1 cellular context compared by ENCODE assay signal in the genomic region with DNA sequence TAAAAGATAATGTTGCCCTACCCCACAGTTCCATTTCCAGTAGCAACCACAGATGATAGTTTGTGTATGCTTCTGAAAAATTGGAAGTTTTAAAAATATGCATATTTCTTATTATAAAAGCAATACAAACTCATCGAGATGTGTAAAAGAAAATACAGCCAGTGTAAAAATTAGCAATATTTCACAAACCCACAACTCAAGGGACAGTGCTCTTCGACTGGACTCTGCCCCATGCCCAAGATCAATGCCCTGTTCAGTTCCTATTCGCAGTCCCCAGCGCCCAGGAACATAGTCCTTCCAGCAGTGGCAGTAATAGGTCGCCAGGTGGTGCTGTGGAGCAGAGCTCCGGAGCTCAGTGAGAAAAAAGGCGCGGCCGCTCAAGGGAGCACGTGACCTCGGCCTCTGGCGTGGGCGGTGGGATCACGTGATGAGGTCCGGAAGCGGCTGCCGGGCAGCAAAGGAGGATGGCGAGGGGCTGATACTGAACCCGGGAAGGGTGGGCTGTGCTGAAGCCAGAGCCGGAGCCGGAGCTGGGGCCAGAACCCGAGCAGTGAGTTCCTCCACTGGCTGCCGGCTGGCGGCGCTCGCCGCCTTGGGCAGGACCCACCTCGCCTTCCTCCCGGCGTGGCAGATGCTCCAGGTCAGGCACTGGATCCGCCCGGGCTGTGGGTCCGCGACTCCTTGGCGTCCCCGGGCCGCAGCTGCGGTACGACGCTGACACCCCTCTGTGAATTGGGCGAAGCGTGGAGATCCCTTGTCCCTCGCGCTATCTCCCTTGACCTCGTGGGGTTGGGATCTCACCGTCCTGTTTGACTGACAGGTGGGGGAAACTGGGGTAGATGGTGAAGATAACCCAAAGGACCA.
TF ChIP-seq lines count a peak whose summit lies in the region.

A gene (plus strand): TSS at position 430 of the 864 bp plus-strand sequence. CDS start 11,190 bp downstream, outside the sequence.

TF ChIP-seq in H1, 55 proteins besides CTCF, POLR2A, EP300 and RAD21 (continues in another document):
- no peak for TF ChIP-seq SIX5 (IDR thresholded peaks at IDR 0.05; ENCODE audit: low read depth, low read length)
- TF ChIP-seq EZH2 (IDR thresholded peaks at IDR 0.05; ENCODE audit: low read depth, low read length, severe bottlenecking), result no peak
- TF ChIP-seq, protein P1, sequence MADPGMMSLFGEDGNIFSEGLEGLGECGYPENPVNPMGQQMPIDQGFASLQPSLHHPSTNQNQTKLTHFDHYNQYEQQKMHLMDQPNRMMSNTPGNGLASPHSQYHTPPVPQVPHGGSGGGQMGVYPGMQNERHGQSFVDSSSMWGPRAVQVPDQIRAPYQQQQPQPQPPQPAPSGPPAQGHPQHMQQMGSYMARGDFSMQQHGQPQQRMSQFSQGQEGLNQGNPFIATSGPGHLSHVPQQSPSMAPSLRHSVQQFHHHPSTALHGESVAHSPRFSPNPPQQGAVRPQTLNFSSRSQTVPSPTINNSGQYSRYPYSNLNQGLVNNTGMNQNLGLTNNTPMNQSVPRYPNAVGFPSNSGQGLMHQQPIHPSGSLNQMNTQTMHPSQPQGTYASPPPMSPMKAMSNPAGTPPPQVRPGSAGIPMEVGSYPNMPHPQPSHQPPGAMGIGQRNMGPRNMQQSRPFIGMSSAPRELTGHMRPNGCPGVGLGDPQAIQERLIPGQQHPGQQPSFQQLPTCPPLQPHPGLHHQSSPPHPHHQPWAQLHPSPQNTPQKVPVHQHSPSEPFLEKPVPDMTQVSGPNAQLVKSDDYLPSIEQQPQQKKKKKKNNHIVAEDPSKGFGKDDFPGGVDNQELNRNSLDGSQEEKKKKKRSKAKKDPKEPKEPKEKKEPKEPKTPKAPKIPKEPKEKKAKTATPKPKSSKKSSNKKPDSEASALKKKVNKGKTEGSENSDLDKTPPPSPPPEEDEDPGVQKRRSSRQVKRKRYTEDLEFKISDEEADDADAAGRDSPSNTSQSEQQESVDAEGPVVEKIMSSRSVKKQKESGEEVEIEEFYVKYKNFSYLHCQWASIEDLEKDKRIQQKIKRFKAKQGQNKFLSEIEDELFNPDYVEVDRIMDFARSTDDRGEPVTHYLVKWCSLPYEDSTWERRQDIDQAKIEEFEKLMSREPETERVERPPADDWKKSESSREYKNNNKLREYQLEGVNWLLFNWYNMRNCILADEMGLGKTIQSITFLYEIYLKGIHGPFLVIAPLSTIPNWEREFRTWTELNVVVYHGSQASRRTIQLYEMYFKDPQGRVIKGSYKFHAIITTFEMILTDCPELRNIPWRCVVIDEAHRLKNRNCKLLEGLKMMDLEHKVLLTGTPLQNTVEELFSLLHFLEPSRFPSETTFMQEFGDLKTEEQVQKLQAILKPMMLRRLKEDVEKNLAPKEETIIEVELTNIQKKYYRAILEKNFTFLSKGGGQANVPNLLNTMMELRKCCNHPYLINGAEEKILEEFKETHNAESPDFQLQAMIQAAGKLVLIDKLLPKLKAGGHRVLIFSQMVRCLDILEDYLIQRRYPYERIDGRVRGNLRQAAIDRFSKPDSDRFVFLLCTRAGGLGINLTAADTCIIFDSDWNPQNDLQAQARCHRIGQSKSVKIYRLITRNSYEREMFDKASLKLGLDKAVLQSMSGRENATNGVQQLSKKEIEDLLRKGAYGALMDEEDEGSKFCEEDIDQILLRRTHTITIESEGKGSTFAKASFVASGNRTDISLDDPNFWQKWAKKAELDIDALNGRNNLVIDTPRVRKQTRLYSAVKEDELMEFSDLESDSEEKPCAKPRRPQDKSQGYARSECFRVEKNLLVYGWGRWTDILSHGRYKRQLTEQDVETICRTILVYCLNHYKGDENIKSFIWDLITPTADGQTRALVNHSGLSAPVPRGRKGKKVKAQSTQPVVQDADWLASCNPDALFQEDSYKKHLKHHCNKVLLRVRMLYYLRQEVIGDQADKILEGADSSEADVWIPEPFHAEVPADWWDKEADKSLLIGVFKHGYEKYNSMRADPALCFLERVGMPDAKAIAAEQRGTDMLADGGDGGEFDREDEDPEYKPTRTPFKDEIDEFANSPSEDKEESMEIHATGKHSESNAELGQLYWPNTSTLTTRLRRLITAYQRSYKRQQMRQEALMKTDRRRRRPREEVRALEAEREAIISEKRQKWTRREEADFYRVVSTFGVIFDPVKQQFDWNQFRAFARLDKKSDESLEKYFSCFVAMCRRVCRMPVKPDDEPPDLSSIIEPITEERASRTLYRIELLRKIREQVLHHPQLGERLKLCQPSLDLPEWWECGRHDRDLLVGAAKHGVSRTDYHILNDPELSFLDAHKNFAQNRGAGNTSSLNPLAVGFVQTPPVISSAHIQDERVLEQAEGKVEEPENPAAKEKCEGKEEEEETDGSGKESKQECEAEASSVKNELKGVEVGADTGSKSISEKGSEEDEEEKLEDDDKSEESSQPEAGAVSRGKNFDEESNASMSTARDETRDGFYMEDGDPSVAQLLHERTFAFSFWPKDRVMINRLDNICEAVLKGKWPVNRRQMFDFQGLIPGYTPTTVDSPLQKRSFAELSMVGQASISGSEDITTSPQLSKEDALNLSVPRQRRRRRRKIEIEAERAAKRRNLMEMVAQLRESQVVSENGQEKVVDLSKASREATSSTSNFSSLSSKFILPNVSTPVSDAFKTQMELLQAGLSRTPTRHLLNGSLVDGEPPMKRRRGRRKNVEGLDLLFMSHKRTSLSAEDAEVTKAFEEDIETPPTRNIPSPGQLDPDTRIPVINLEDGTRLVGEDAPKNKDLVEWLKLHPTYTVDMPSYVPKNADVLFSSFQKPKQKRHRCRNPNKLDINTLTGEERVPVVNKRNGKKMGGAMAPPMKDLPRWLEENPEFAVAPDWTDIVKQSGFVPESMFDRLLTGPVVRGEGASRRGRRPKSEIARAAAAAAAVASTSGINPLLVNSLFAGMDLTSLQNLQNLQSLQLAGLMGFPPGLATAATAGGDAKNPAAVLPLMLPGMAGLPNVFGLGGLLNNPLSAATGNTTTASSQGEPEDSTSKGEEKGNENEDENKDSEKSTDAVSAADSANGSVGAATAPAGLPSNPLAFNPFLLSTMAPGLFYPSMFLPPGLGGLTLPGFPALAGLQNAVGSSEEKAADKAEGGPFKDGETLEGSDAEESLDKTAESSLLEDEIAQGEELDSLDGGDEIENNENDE (IDR thresholded peaks at IDR 0.05; ENCODE audit: insufficient replicate concordance, low read length), result no peak
- TF ChIP-seq TEAD4 (IDR thresholded peaks at IDR 0.05; ENCODE audit: low read depth, low read length), result no peak
- no peak for TF ChIP-seq MAFK (IDR thresholded peaks at IDR 0.05; ENCODE audit: low read depth, low read length)
- TF ChIP-seq RBBP5 (IDR thresholded peaks at IDR 0.05; ENCODE audit: borderline replicate concordance, low read depth, low read length), result 0 out of 2 replicates have a peak, but pooled peaks have one; percentile 63
- TF ChIP-seq KDM4A (IDR thresholded peaks at IDR 0.05; ENCODE audit: low read depth, low read length, severe bottlenecking), result peak; percentile 99
- no peak for TF ChIP-seq RFX5 (IDR thresholded peaks at IDR 0.05; ENCODE audit: borderline replicate concordance, low read depth, low read length)
- TF ChIP-seq SAP30 (IDR thresholded peaks at IDR 0.05; ENCODE audit: insufficient read depth, insufficient replicate concordance, low read length), result no peak
- no peak for TF ChIP-seq CHD1 (IDR thresholded peaks at IDR 0.05; ENCODE audit: low read depth, low read length)
- peak; percentile 95 for TF ChIP-seq SP4 (IDR thresholded peaks at IDR 0.05; ENCODE audit: low read length)
- TF ChIP-seq HDAC2 (IDR thresholded peaks at IDR 0.05; ENCODE audit: borderline replicate concordance in 1 of 2, low read depth in 2 of 2, low read length in 2 of 2), result 0 out of 4 replicates have a peak, but pooled peaks of 1 of the 2 experiments have one; percentile 56
- peak; percentile 57; the same call in 1 of the 2 replicates for TF ChIP-seq TBP (IDR thresholded peaks at IDR 0.05; ENCODE audit: low read depth, low read length)
- TF ChIP-seq RXRA (IDR thresholded peaks at IDR 0.05; ENCODE audit: insufficient read depth, low read depth, low read length), result no peak
- TF ChIP-seq POLR2AphosphoS5 (IDR thresholded peaks at IDR 0.05; ENCODE audit: low read depth, low read length), result no peak
- no peak for TF ChIP-seq BCL11A (IDR thresholded peaks at IDR 0.05; ENCODE audit: low read depth in 2 of 2, low read length in 2 of 2)
- TF ChIP-seq TAF1 (IDR thresholded peaks at IDR 0.05; ENCODE audit: low read depth, low read length), result peak; percentile 45; the same call in 1 of the 2 replicates
- no peak for TF ChIP-seq BRCA1 (IDR thresholded peaks at IDR 0.05; ENCODE audit: low read depth, low read length)
- TF ChIP-seq SIRT6 (IDR thresholded peaks at IDR 0.05; ENCODE audit: low read length), result no peak
- no peak for TF ChIP-seq JUND (IDR thresholded peaks at IDR 0.05; ENCODE audit: low read length)
- no peak for TF ChIP-seq POU5F1 (IDR thresholded peaks at IDR 0.05; ENCODE audit: low read depth, low read length)
- peak; percentile 90 for TF ChIP-seq ASH2L (IDR thresholded peaks at IDR 0.05; ENCODE audit: low read length)
- TF ChIP-seq CHD2 (IDR thresholded peaks at IDR 0.05; ENCODE audit: low read length), result peak; percentile 50; the same call in 1 of the 2 replicates
- 0 out of 2 replicates have a peak, but pooled peaks have one; percentile 0 for TF ChIP-seq CEBPB (IDR thresholded peaks at IDR 0.05; ENCODE audit: low read depth, low read length)
- TF ChIP-seq JUN (IDR thresholded peaks at IDR 0.05; ENCODE audit: low read depth, low read length), result no peak
- TF ChIP-seq, protein P2, sequence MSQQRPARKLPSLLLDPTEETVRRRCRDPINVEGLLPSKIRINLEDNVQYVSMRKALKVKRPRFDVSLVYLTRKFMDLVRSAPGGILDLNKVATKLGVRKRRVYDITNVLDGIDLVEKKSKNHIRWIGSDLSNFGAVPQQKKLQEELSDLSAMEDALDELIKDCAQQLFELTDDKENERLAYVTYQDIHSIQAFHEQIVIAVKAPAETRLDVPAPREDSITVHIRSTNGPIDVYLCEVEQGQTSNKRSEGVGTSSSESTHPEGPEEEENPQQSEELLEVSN (IDR thresholded peaks at IDR 0.05), result peak; percentile 95
- peak; percentile 54 for TF ChIP-seq PHF8 (conservative IDR thresholded peaks at IDR 0.05; ENCODE audit: low read depth, low read length)
- TF ChIP-seq YY1 (IDR thresholded peaks at IDR 0.05; ENCODE audit: low read depth, low read length), result peak; percentile 64; the same call in 1 of the 2 replicates
- TF ChIP-seq HDAC6 (IDR thresholded peaks at IDR 0.05; ENCODE audit: low read depth, low read length), result no peak
- TF ChIP-seq, protein P3, sequence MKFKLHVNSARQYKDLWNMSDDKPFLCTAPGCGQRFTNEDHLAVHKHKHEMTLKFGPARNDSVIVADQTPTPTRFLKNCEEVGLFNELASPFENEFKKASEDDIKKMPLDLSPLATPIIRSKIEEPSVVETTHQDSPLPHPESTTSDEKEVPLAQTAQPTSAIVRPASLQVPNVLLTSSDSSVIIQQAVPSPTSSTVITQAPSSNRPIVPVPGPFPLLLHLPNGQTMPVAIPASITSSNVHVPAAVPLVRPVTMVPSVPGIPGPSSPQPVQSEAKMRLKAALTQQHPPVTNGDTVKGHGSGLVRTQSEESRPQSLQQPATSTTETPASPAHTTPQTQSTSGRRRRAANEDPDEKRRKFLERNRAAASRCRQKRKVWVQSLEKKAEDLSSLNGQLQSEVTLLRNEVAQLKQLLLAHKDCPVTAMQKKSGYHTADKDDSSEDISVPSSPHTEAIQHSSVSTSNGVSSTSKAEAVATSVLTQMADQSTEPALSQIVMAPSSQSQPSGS (IDR thresholded peaks at IDR 0.05; ENCODE audit: low read length), result no peak
- TF ChIP-seq FOSL1 (IDR thresholded peaks at IDR 0.05; ENCODE audit: insufficient read depth, low read depth, low read length), result no peak
- TF ChIP-seq KDM1A (IDR thresholded peaks at IDR 0.05; ENCODE audit: borderline replicate concordance, low read length), result no peak; the same call in 1 of the 2 replicates
- no peak for TF ChIP-seq ZNF274 (IDR thresholded peaks at IDR 0.05; ENCODE audit: borderline replicate concordance, extremely low read depth, low read length)
- TF ChIP-seq, protein P4, sequence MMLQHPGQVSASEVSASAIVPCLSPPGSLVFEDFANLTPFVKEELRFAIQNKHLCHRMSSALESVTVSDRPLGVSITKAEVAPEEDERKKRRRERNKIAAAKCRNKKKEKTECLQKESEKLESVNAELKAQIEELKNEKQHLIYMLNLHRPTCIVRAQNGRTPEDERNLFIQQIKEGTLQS (IDR thresholded peaks at IDR 0.05; ENCODE audit: insufficient read depth, low read depth, low read length), result peak; percentile 98
- TF ChIP-seq NANOG (IDR thresholded peaks at IDR 0.05; ENCODE audit: insufficient read depth, low read depth, low read length, poor library complexity, severe bottlenecking), result no peak
- TF ChIP-seq KDM5A (IDR thresholded peaks at IDR 0.05; ENCODE audit: low read length), result 0 out of 2 replicates have a peak, but pooled peaks have one; percentile 24
- TF ChIP-seq SP1 (IDR thresholded peaks at IDR 0.05; ENCODE audit: low read depth, low read length), result no peak; the same call in 1 of the 2 replicates
- no peak for TF ChIP-seq GABPA (IDR thresholded peaks at IDR 0.05; ENCODE audit: borderline replicate concordance, insufficient read depth, low read length)
- TF ChIP-seq EGR1 (IDR thresholded peaks at IDR 0.05; ENCODE audit: borderline replicate concordance, low read depth, low read length), result peak; percentile 100
- no peak for TF ChIP-seq CBX5 (IDR thresholded peaks at IDR 0.05; ENCODE audit: low read depth, low read length)
- peak; percentile 60 to 84; a peak in 2 of 4 replicates for TF ChIP-seq SIN3A (conservative IDR thresholded peaks at IDR 0.05 in 1 of 2, IDR thresholded peaks at IDR 0.05 in 1 of 2; ENCODE audit: low read depth in 1 of 2, low read length in 2 of 2)
- TF ChIP-seq TCF12 (IDR thresholded peaks at IDR 0.05; ENCODE audit: low read depth, low read length), result 0 out of 2 replicates have a peak, but pooled peaks have one; percentile 49
- TF ChIP-seq, protein P5, sequence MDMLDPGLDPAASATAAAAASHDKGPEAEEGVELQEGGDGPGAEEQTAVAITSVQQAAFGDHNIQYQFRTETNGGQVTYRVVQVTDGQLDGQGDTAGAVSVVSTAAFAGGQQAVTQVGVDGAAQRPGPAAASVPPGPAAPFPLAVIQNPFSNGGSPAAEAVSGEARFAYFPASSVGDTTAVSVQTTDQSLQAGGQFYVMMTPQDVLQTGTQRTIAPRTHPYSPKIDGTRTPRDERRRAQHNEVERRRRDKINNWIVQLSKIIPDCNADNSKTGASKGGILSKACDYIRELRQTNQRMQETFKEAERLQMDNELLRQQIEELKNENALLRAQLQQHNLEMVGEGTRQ (IDR thresholded peaks at IDR 0.05; ENCODE audit: low read length), result peak; percentile 99
- 0 out of 2 replicates have a peak, but pooled peaks have one; percentile 25 for TF ChIP-seq BACH1 (IDR thresholded peaks at IDR 0.05; ENCODE audit: low read length)
- TF ChIP-seq SUZ12 (IDR thresholded peaks at IDR 0.05; ENCODE audit: low read length), result no peak; the same call in 1 of the 2 replicates
- TF ChIP-seq NRF1 (IDR thresholded peaks at IDR 0.05; ENCODE audit: low read depth, low read length), result no peak
- TF ChIP-seq, protein P6, sequence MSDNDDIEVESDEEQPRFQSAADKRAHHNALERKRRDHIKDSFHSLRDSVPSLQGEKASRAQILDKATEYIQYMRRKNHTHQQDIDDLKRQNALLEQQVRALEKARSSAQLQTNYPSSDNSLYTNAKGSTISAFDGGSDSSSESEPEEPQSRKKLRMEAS (IDR thresholded peaks at IDR 0.05), result peak; percentile 95
- TF ChIP-seq TAF7 (optimal IDR thresholded peaks at IDR 0.05; ENCODE audit: borderline replicate concordance, low read depth, low read length), result peak; percentile 48
- no peak for TF ChIP-seq RNF2 (IDR thresholded peaks at IDR 0.05; ENCODE audit: borderline replicate concordance, low read depth, low read length, missing control alignments, poor library complexity, severe bottlenecking)
- TF ChIP-seq CREB1 (IDR thresholded peaks at IDR 0.05), result no peak; the same call in 1 of the 2 replicates
- TF ChIP-seq CTBP2 (IDR thresholded peaks at IDR 0.05; ENCODE audit: borderline replicate concordance, insufficient read depth, insufficient read length, low read length), result peak; percentile 57
- no peak for TF ChIP-seq SRF (IDR thresholded peaks at IDR 0.05; ENCODE audit: low read depth, low read length)
